8 cellular contexts compared by ENCODE assay signal in genomic region chr17:80832266-80832676, GRCh38.
DNase-seq lines count a peak whose midpoint lies in the region; ATAC-seq and TF ChIP-seq lines count a peak whose summit lies in the region.

No MANE protein-coding gene starts in this region.

- TF ChIP-seq RAD21 in HCT116 (IDR thresholded peaks at IDR 0.05; ENCODE audit: low read depth) = no peak

- no peak for TF ChIP-seq CTCF in BJ (IDR thresholded peaks at IDR 0.05; ENCODE audit: insufficient read depth, low read depth, low read length)
- TF ChIP-seq CTCF in HCT116 (IDR thresholded peaks at IDR 0.05 in 2 of 3, conservative IDR thresholded peaks at IDR 0.05 in 1 of 3; ENCODE audit: borderline replicate concordance in 1 of 3, insufficient read depth in 1 of 3, low read depth in 2 of 3, low read length in 2 of 3) = no peak
- TF ChIP-seq CTCF in WERI-Rb-1 (IDR thresholded peaks at IDR 0.05; ENCODE audit: low read depth, low read length) = no peak
- no peak for TF ChIP-seq CTCF in fibroblast of villous mesenchyme (IDR thresholded peaks at IDR 0.05; ENCODE audit: insufficient read depth, low read depth, low read length)

- intact Hi-C loops in HCT116 (cut with micrococcal nuclease) = no loop called here

- peak overlapping the region; percentile 68 for H3K27ac ChIP-seq in HCT116 (ENCODE audit: low read depth, low read length)
- H3K27ac ChIP-seq in WERI-Rb-1 = peak overlapping the region; percentile 88

- H3K9me3 ChIP-seq in HCT116 (ENCODE audit: control insufficient read depth in 1 of 2, insufficient read depth in 1 of 2, low read depth in 1 of 2, low read length in 2 of 2) (no peaks in the 10 kb centered on the region), WERI-Rb-1 (ENCODE audit: severe bottlenecking) (no peaks in the 10 kb centered on the region), neuron (ENCODE audit: low read length) (no peaks in the 10 kb centered on the region)

- no peaks in the 10 kb centered on the region for H3K79me2 ChIP-seq in HCT116 (ENCODE audit: insufficient read depth, low read length)

- no TSS peak for BruUV-seq in HCT116 (replicated peaks; lab: Mats Ljungman, UMichigan)

- no peak for DNase-seq in BJ (ENCODE audit: low read depth)
- DNase-seq in HCT116 (ENCODE audit: low read depth, low spot score) = no peak
- peak; percentile 93 for DNase-seq in WERI-Rb-1
- peak; percentile 85 for DNase-seq in fibroblast of villous mesenchyme (ENCODE audit: low read depth)
- DNase-seq in NCI-H1436 (lab: John Stamatoyannopoulos, UW) = no peak

- H3K4me1 ChIP-seq in HCT116 (ENCODE audit: control insufficient read depth in 1 of 2, insufficient read depth in 2 of 2, low read length in 2 of 2) = peaks cover 13 to 43% of the 10 kb centered on the region in 2 experiments
- H3K4me1 ChIP-seq in neuron (ENCODE audit: insufficient read depth, low read length) = peaks cover 11% of the 10 kb centered on the region

- CTCF ChIA-PET in BJ (lab: Yijun Ruan, JAX) (interaction anchor here (0.8 to 1.7 kb wide), 2 partner anchors 9 to 14 kb away, joined by 4 to 5 read pairs; no protein-coding TSS in a partner anchor), HCT116 (lab: Charles Lee) (interaction anchor here (0.6 to 1.5 kb wide), 4 partner anchors 34 to 255 kb away, joined by 3 to 8 read pairs (median 4); no protein-coding TSS in a partner anchor)

- H4K20me1 ChIP-seq in HCT116 (ENCODE audit: insufficient read depth) = no peaks in the 10 kb centered on the region

- H3K36me3 ChIP-seq in BJ (ENCODE audit: control insufficient read depth, insufficient read depth, low read length) = peaks cover 3% of the 10 kb centered on the region
- H3K36me3 ChIP-seq in HCT116 (ENCODE audit: control insufficient read depth in 1 of 2, insufficient read depth in 2 of 2, low read length in 2 of 2) = no peaks in the 10 kb centered on the region; a peak in 1 of 4 replicates
- H3K36me3 ChIP-seq in WERI-Rb-1 = peaks cover 14% of the 10 kb centered on the region
- H3K36me3 ChIP-seq in neuron (ENCODE audit: insufficient read depth, low read length) = peaks cover 8% of the 10 kb centered on the region

- no peaks in the 10 kb centered on the region for H3K9me2 ChIP-seq in HCT116 (ENCODE audit: insufficient read depth)

- peak overlapping the region; percentile 57 for H3K9ac ChIP-seq in HCT116 (ENCODE audit: low read length)

- H3K27me3 ChIP-seq in BJ (ENCODE audit: control insufficient read depth, insufficient read depth, low read length) (no peaks in the 10 kb centered on the region), HCT116 (ENCODE audit: insufficient read depth, low read length) (no peaks in the 10 kb centered on the region), WERI-Rb-1 (ENCODE audit: insufficient read depth, low read depth, severe bottlenecking) (no peaks in the 10 kb centered on the region), neuron (ENCODE audit: insufficient read depth, low read length) (no peaks in the 10 kb centered on the region)

- H3K4me3 ChIP-seq in BJ (ENCODE audit: low read depth, low read length) = peak overlapping the region; percentile 39
- peak overlapping the region in 1 of 2 experiments; percentile 54; a peak in 1 of 4 replicates for H3K4me3 ChIP-seq in HCT116 (replicated peaks in 1 of 2; ENCODE audit: low read depth in 1 of 2, low read length in 2 of 2)
- peak overlapping the region; percentile 57 for H3K4me3 ChIP-seq in WERI-Rb-1 (ENCODE audit: low read depth, low read length)
- H3K4me3 ChIP-seq in fibroblast of villous mesenchyme (ENCODE audit: low read depth, low read length) = peak overlapping the region; percentile 60
- H3K4me3 ChIP-seq in neuron (ENCODE audit: low read length) = peak overlapping the region; percentile 41

- POLR2A ChIA-PET in BJ (lab: Charles Lee) (no interaction called here), HCT116 (lab: Charles Lee) (interaction anchor here (0.9 to 1.9 kb wide), 2 partner anchors 24 to 27 kb away, joined by 3 to 8 read pairs; no protein-coding TSS in a partner anchor)

- H2AFZ ChIP-seq in HCT116 (ENCODE audit: low read depth, low read length, poor library complexity, severe bottlenecking) (no peak overlapping the region), neuron (ENCODE audit: low read depth, low read length) (peak overlapping the region; percentile 37)

- peak; percentile 31 for ATAC-seq in HCT116
- ATAC-seq in GM18520 (IDR thresholded peaks at IDR 0.05; ENCODE audit: unreplicated experiment) = no peak
- no peak for ATAC-seq in HG02852 (IDR thresholded peaks at IDR 0.05; ENCODE audit: unreplicated experiment)

- peak overlapping the region; percentile 77 for H3K4me2 ChIP-seq in HCT116 (ENCODE audit: low read length)

- TF ChIP-seq POLR2A in HCT116 (IDR thresholded peaks at IDR 0.05; ENCODE audit: borderline replicate concordance, extremely low read depth, insufficient read depth, insufficient read length) = no peak

- RAD21 ChIA-PET in HCT116 (lab: Charles Lee; ENCODE audit: low non-redundant PET in 1 of 2, low total read pairs in 2 of 2, uncharacterized antibody in 2 of 2, unreplicated experiment in 2 of 2) = no interaction called here

TF ChIP-seq in HCT116, 20 proteins besides CTCF, POLR2A, EP300 and RAD21:
- no peak for TF ChIP-seq CEBPB (IDR thresholded peaks at IDR 0.05; ENCODE audit: low read depth)
- no peak for TF ChIP-seq ZFX (IDR thresholded peaks at IDR 0.05)
- no peak for TF ChIP-seq REST (IDR thresholded peaks at IDR 0.05; ENCODE audit: low read depth)
- no peak for TF ChIP-seq YY1 (IDR thresholded peaks at IDR 0.05; ENCODE audit: extremely low read depth, insufficient replicate concordance, low read depth, low read length)
- no peak for TF ChIP-seq EZH2 (IDR thresholded peaks at IDR 0.05)
- TF ChIP-seq FOSL1 (IDR thresholded peaks at IDR 0.05; ENCODE audit: low read depth) = no peak
- no peak for TF ChIP-seq ELF1 (IDR thresholded peaks at IDR 0.05; ENCODE audit: borderline replicate concordance, low read depth)
- TF ChIP-seq ZBTB33 (IDR thresholded peaks at IDR 0.05; ENCODE audit: extremely low read depth, insufficient replicate concordance, low read length) = no peak
- no peak for TF ChIP-seq EZH2phosphoT487 (IDR thresholded peaks at IDR 0.05; ENCODE audit: borderline replicate concordance)
- no peak for TF ChIP-seq EGR1 (IDR thresholded peaks at IDR 0.05; ENCODE audit: low read depth)
- TF ChIP-seq JUND (IDR thresholded peaks at IDR 0.05) = no peak
- no peak for TF ChIP-seq SRF (IDR thresholded peaks at IDR 0.05; ENCODE audit: low read depth)
- no peak for TF ChIP-seq POLR2AphosphoS5 (IDR thresholded peaks at IDR 0.05; ENCODE audit: low read depth, low read length)
- no peak; the same call in 1 of the 2 replicates for TF ChIP-seq MAX (IDR thresholded peaks at IDR 0.05)
- no peak for TF ChIP-seq ZNF274 (IDR thresholded peaks at IDR 0.05; ENCODE audit: low read depth, low read length)

Comparison
In these comparisons a context has a peak if more than half of its experiments do, and no peak if none do; other contexts are left out.
1. DNase-seq: peak in WERI-Rb-1 (single experiment) and fibroblast of villous mesenchyme (single experiment); none in BJ (single experiment), HCT116 (single experiment) and NCI-H1436 (single experiment).